In genomic region chr17:64975318-64976087, GRCh38 we compare ENCODE assay signal across 8 cellular contexts. TPM values are rescaled to one million over a fixed set of nuclear protein-coding genes. Genes with fewer than 3 reads are reported as not detected.
DNase-seq lines count a peak whose midpoint lies in the region; ATAC-seq, FAIRE-seq and TF ChIP-seq lines count a peak whose summit lies in the region.

No MANE protein-coding gene starts in this region.

- TF ChIP-seq EP300 in H1 (IDR thresholded peaks at IDR 0.05; ENCODE audit: borderline replicate concordance in 1 of 2, low read depth in 2 of 2, low read length in 2 of 2): no peak

- H4K8ac ChIP-seq in H1 (ENCODE audit: extremely low read depth, insufficient read depth, low read length): peak overlapping the region; percentile 88

- peak overlapping the region; percentile 9; the same call in 1 of the 2 replicates for H2BK12ac ChIP-seq in H1 (ENCODE audit: low read depth, low read length)

- H2BK15ac ChIP-seq in H1 (ENCODE audit: low read length): no peak overlapping the region

- H3K14ac ChIP-seq in H1 (ENCODE audit: insufficient read length): no peak overlapping the region

- peak in 1 of 2 experiments; percentile 51; a peak in 1 of 3 replicates for TF ChIP-seq POLR2A in H1 (IDR thresholded peaks at IDR 0.05; ENCODE audit: control extremely low read depth in 1 of 2, low read depth in 2 of 2, low read length in 2 of 2)

- DNase-seq in D341Med (ENCODE audit: low spot score): peak; percentile 100
- DNase-seq in NOMO-1 treated with dmso at 0.1 percent for 144 hours (lab: John Stamatoyannopoulos, UW; ENCODE audit: unreplicated experiment): peak; percentile 95
- peak; percentile 90 for DNase-seq in activated CD8-positive, alpha-beta memory T cell treated with anti-CD3 and anti-CD28 coated beads, Interleukin-2, amount 50 U/mL, for 1 hour (ENCODE audit: extremely low read depth)
- peak; percentile 68 to 86 for DNase-seq in H1 (ENCODE audit: low read depth in 1 of 2, low spot score in 2 of 2)
- DNase-seq in stimulated activated CD8-positive, alpha-beta memory T cell treated with anti-CD3 and anti-CD28 coated beads, Interleukin-15, amount 100 ng/mL, for 24 hours (ENCODE audit: low read depth): peak; percentile 96

- no peak overlapping the region for H2BK5ac ChIP-seq in H1 (ENCODE audit: low read depth, low read length)

- H2AK5ac ChIP-seq in H1 (ENCODE audit: low read depth, low read length): no peak overlapping the region

- peak; percentile 84 for ATAC-seq in GM21447 (IDR thresholded peaks at IDR 0.05; ENCODE audit: unreplicated experiment)

- peak overlapping the region; percentile 60 for H3K18ac ChIP-seq in H1 (ENCODE audit: extremely low read depth, low read length)

- no peaks in the 10 kb centered on the region for H3K79me2 ChIP-seq in H1 (ENCODE audit: control insufficient read depth in 1 of 2, insufficient read depth in 2 of 2, low read length in 2 of 2)

- H2BK20ac ChIP-seq in H1 (ENCODE audit: low read length): no peak overlapping the region

- FAIRE-seq in H1 (lab: Jason Lieb, UNC): no peak

- H4K5ac ChIP-seq in H1 (ENCODE audit: insufficient read length, low read depth, low read length): no peak overlapping the region

- H3K4me1 ChIP-seq in HUES48 (ENCODE audit: control insufficient read depth, insufficient read depth, low read length) (0 out of 2 replicates have a peak, but pooled peaks cover 8% of the 10 kb centered on the region), H1 (replicated peaks in 1 of 4; ENCODE audit: control insufficient read depth in 3 of 4, insufficient read depth in 4 of 4, low read length in 3 of 4) (peaks cover 0 to 2% (median 0%) of the 10 kb centered on the region in 4 experiments; a peak in 2 of 7 replicates), mesodermal cell (ENCODE audit: control insufficient read depth, insufficient read depth, low read length, poor library complexity, severe bottlenecking) (no peaks in the 10 kb centered on the region)

- H3K36me3 ChIP-seq in HUES48 (ENCODE audit: control insufficient read depth, insufficient read depth, low read length): peaks cover 8% of the 10 kb centered on the region; the same call in 1 of the 2 replicates
- no peaks in the 10 kb centered on the region; a peak in 1 of 8 replicates for H3K36me3 ChIP-seq in H1 (ENCODE audit: control insufficient read depth in 2 of 4, insufficient read depth in 4 of 4, low read length in 3 of 4)
- peaks cover 13% of the 10 kb centered on the region for H3K36me3 ChIP-seq in mesodermal cell (ENCODE audit: control insufficient read depth, insufficient read depth, low read length)

- peak overlapping the region; percentile 74 for H3K27ac ChIP-seq in HUES48 (ENCODE audit: low read depth, low read length)
- no peak overlapping the region for H3K27ac ChIP-seq in H1 (ENCODE audit: low read depth, low read length)
- peak overlapping the region; percentile 94 for H3K27ac ChIP-seq in mesodermal cell (ENCODE audit: low read depth, low read length, severe bottlenecking)

- CTCF ChIA-PET in H1 (lab: Charles Lee; ENCODE audit: partially characterized antibody): interaction anchor here (1.0 to 1.6 kb wide), 7 partner anchors 10 to 219 kb away, joined by 3 to 4 read pairs (median 3); partner anchors contain the start of gene LRRC37A3

- H3K27me3 ChIP-seq in HUES48 (ENCODE audit: control insufficient read depth, insufficient read depth, low read length) (no peaks in the 10 kb centered on the region), H1 (replicated peaks in 1 of 4; ENCODE audit: control insufficient read depth in 3 of 4, extremely low read depth in 1 of 4, insufficient read depth in 3 of 4, low read length in 3 of 4) (no peaks in the 10 kb centered on the region)

- H2BK120ac ChIP-seq in H1 (replicated peaks; ENCODE audit: low read depth, low read length): no peak overlapping the region

- H3K79me1 ChIP-seq in H1 (ENCODE audit: low read depth, low read length): no peaks in the 10 kb centered on the region

- H3K4ac ChIP-seq in H1 (replicated peaks; ENCODE audit: insufficient read length, low read depth, low read length): no peak overlapping the region

- no peak overlapping the region for H3K56ac ChIP-seq in H1 (replicated peaks; ENCODE audit: insufficient read length, low read depth, low read length)

- H3K9ac ChIP-seq in HUES48 (ENCODE audit: low read depth, low read length): peak overlapping the region; percentile 61; the same call in 1 of the 2 replicates
- peak overlapping the region; percentile 38 to 67 (median 49) for H3K9ac ChIP-seq in H1 (replicated peaks in 1 of 4; ENCODE audit: extremely low read depth in 1 of 4, low read depth in 3 of 4, low read length in 3 of 4)

- H3K4me3 ChIP-seq in HUES48 (ENCODE audit: low read depth, low read length): peak overlapping the region; percentile 75
- H3K4me3 ChIP-seq in H1 (ENCODE audit: extremely low read depth in 1 of 4, insufficient read depth in 2 of 4, low read depth in 3 of 4, low read length in 4 of 4): peak overlapping the region; percentile 53 to 71 (median 65)
- peak overlapping the region; percentile 46 for H3K4me3 ChIP-seq in mesodermal cell (ENCODE audit: extremely low read depth, insufficient read depth, low read length, poor library complexity, severe bottlenecking)

- POLR2A ChIA-PET in H1 (lab: Charles Lee; ENCODE audit: partially characterized antibody): interaction anchor here (0.6 to 1.7 kb wide), 8 partner anchors 10 to 435 kb away, joined by 3 to 13 read pairs (median 4); partner anchors contain the start of genes GNA13 and LRRC37A3

- TF ChIP-seq CTCF in H1 (IDR thresholded peaks at IDR 0.05; ENCODE audit: control extremely low read depth in 1 of 3, insufficient read depth in 1 of 3, low read depth in 1 of 3, low read length in 3 of 3): peak in 1 of 3 experiments; percentile 0; a peak in 1 of 4 replicates

- H3K4me2 ChIP-seq in H1 (ENCODE audit: insufficient read depth in 1 of 2, low read depth in 2 of 2, low read length in 2 of 2): peak overlapping the region; percentile 80 to 81

- no peak overlapping the region for H3K23ac ChIP-seq in H1 (ENCODE audit: insufficient read length)

- no peaks in the 10 kb centered on the region for H3K9me3 ChIP-seq in HUES48 (ENCODE audit: control insufficient read depth, insufficient read depth, low read length)
- H3K9me3 ChIP-seq in H1 (ENCODE audit: insufficient read depth in 2 of 2, low read depth in 1 of 2, low read length in 1 of 2): no peaks in the 10 kb centered on the region
- no peaks in the 10 kb centered on the region for H3K9me3 ChIP-seq in mesodermal cell (ENCODE audit: control insufficient read depth, low read length)

- H4K20me1 ChIP-seq in H1 (replicated peaks in 1 of 2; ENCODE audit: control insufficient read depth in 1 of 2, insufficient read depth in 2 of 2, low read length in 2 of 2): no peaks in the 10 kb centered on the region

- peak overlapping the region; percentile 61 for H4K91ac ChIP-seq in H1 (replicated peaks; ENCODE audit: insufficient read length, low read length)

- WGBS in H1 (ENCODE audit: extremely low coverage in 1 of 2, insufficient coverage in 1 of 2, insufficient read length in 1 of 2, insufficient replicate concordance in 2 of 2, low coverage in 1 of 2, low lambda C conversion rate in 2 of 2, missing lambda C conversion rate in 1 of 2), 2 experiments: 2% methylated on average over 84 of the region's 94 CpGs; no CpG with 5 or more reads in 1 of the 2 experiments
- WGBS in mesodermal cell (ENCODE audit: insufficient coverage in 2 of 2), 2 experiments: 1 to 5% methylated on average over 43 to 74 of the region's 94 CpGs

- no peak for TF ChIP-seq RAD21 in H1 (IDR thresholded peaks at IDR 0.05 in 1 of 2, conservative IDR thresholded peaks at IDR 0.05 in 1 of 2; ENCODE audit: low read depth in 2 of 2, low read length in 2 of 2)

- peaks cover 10% of the 10 kb centered on the region; the same call in 1 of the 2 replicates for H3K23me2 ChIP-seq in H1 (ENCODE audit: low read depth, low read length)

- H2AFZ ChIP-seq in H1 (ENCODE audit: low read length): peak overlapping the region; percentile 70; the same call in 1 of the 2 replicates

TF ChIP-seq in H1, 55 proteins besides CTCF, POLR2A, EP300 and RAD21 (continues in another document):
- no peak for TF ChIP-seq MAFK (IDR thresholded peaks at IDR 0.05; ENCODE audit: low read depth, low read length)
- peak; percentile 92 to 99; a peak in 3 of 4 replicates for TF ChIP-seq HDAC2 (IDR thresholded peaks at IDR 0.05; ENCODE audit: borderline replicate concordance in 1 of 2, low read depth in 2 of 2, low read length in 2 of 2)
- no peak for TF ChIP-seq KDM5A (IDR thresholded peaks at IDR 0.05; ENCODE audit: low read length)
- TF ChIP-seq JUND (IDR thresholded peaks at IDR 0.05; ENCODE audit: low read length): no peak
- peak; percentile 73; the same call in 1 of the 2 replicates for TF ChIP-seq MAX (IDR thresholded peaks at IDR 0.05)
- TF ChIP-seq ATF2 (IDR thresholded peaks at IDR 0.05; ENCODE audit: low read length): no peak
- TF ChIP-seq EGR1 (IDR thresholded peaks at IDR 0.05; ENCODE audit: borderline replicate concordance, low read depth, low read length): peak; percentile 96
- TF ChIP-seq CHD2 (IDR thresholded peaks at IDR 0.05; ENCODE audit: low read length): no peak
- TF ChIP-seq KDM4A (IDR thresholded peaks at IDR 0.05; ENCODE audit: low read depth, low read length, severe bottlenecking): peak; percentile 70

RNA-seq across cellular contexts. Expression of gene LRRC37A3, which starts 56.2 kb away (rescaled TPM):
- 9.4 and 10.2 TPM in 2 replicates for total RNA-seq in H1 (2021; fragmentation: NEBNext Ultra II Directional; extraction: Animal tissue kit (Norgen Biotek cat#: 25700))
- polyA plus RNA-seq in H1 (2011; rRNA removed): 2.7 and 3.3 TPM in 2 replicates
- 1.1 TPM for polyA plus RNA-seq in H1 (2011; cell fraction: cytosol; rRNA removed)
- 4.9 TPM for polyA plus RNA-seq in H1 (2011; cell fraction: nucleus; rRNA removed)
- 1.5 to 4.0 TPM (median 2.0 TPM) in 4 replicates for polyA plus RNA-seq in H1 (2012, experiment 1 of 2)
- not detected for polyA plus RNA-seq in H1 (2012, experiment 2 of 2)
- 1.8 TPM for polyA plus RNA-seq in H1 (2013, experiment 1 of 2)
- polyA plus RNA-seq in H1 (2013, experiment 2 of 2): 0.90 TPM
- polyA minus RNA-seq in H1 (2011; rRNA and poly(A)+ RNA removed): 6.2 and 9.5 TPM in 2 replicates
- 6.2 TPM for polyA minus RNA-seq in H1 (2011; cell fraction: cytosol; rRNA and poly(A)+ RNA removed)
- 22.2 TPM for polyA minus RNA-seq in H1 (2011; cell fraction: nucleus; rRNA and poly(A)+ RNA removed)
- polyA plus RNA-seq in mesodermal cell (2013, experiment 1 of 2): 4.8 TPM
- polyA plus RNA-seq in mesodermal cell (2013, experiment 2 of 2): 2.8 TPM
